10 cellular contexts compared by ENCODE assay signal in genomic region chr11:67024410-67024809, GRCh38.
A peak's percentile ranks its signal among the peaks of the same experiment; 100 is the strongest.
DNase-seq lines count a peak whose midpoint lies in the region; ATAC-seq and TF ChIP-seq lines count a peak whose summit lies in the region.
"Had no signal": no experiment of that assay in that cellular context is flagged by ENCODE, and none has a peak within 500 bp of the region (broad histone marks: within the 10 kb centered on the region; RNA-seq: fewer than 3 reads in every experiment).

No MANE protein-coding gene starts in this region.

- H3K27ac ChIP-seq in coronary artery, result peak overlapping the region in 1 of 2 donors; percentile 71

- H3K4me3 Mint-ChIP-seq in stimulated activated naive B cell treated with anti-CD40 and anti-IgM and Interleukin-4, amounts not matched to agents 10 μg/mL and 1 μg/mL and 100 μg/mL, for 72 hours, result peak overlapping the region in 1 of 2 donors; percentile 35

- H3K9me3 Mint-ChIP-seq in stimulated activated naive B cell treated with anti-CD40 and anti-IgM and Interleukin-4, amounts not matched to agents 10 μg/mL and 1 μg/mL and 100 μg/mL, for 72 hours, result no peaks in the 10 kb centered on the region

- ATAC-seq in stimulated activated naive B cell treated with anti-CD40 and anti-IgM and Interleukin-4, amounts not matched to agents 10 μg/mL and 1 μg/mL and 100 μg/mL, for 72 hours (replicated peaks), result peak; percentile 31 to 57
- no peak for ATAC-seq in GM19397 (IDR thresholded peaks at IDR 0.05; ENCODE audit: unreplicated experiment)
- ATAC-seq in HG02938 (IDR thresholded peaks at IDR 0.05; ENCODE audit: unreplicated experiment), result no peak

- DNase-seq in MV-4-11 (lab: John Stamatoyannopoulos, UW) (peak; percentile 51), coronary artery (ENCODE audit: low spot score) (no peak), HuH-7.5 (ENCODE audit: low spot score) (no peak), DMS 273 treated with DMSO at 0.1 percent for 48 hours (lab: John Stamatoyannopoulos, UW) (no peak)
- DNase-seq in activated CD4-positive, alpha-beta T cell treated with anti-CD3 and anti-CD28 coated beads, Interleukin-2, amount 50 U/mL, for 48 hours, result peak; percentile 59 to 64
- peak; percentile 21 for DNase-seq in stimulated activated naive B cell treated with anti-CD40 and anti-IgM and Interleukin-4, amounts not matched to agents 10 μg/mL and 1 μg/mL and 100 μg/mL, for 72 hours
- DNase-seq: foreskin fibroblast, occipital lobe had no signal

- H3K36me3 Mint-ChIP-seq in stimulated activated naive B cell treated with anti-CD40 and anti-IgM and Interleukin-4, amounts not matched to agents 10 μg/mL and 1 μg/mL and 100 μg/mL, for 72 hours, result no peaks in the 10 kb centered on the region

- no peak overlapping the region for H3K27ac Mint-ChIP-seq in stimulated activated naive B cell treated with anti-CD40 and anti-IgM and Interleukin-4, amounts not matched to agents 10 μg/mL and 1 μg/mL and 100 μg/mL, for 72 hours

- peak overlapping the region; percentile 78 for H3K4me3 ChIP-seq in coronary artery

- TF ChIP-seq CTCF in coronary artery (IDR thresholded peaks at IDR 0.05), result no peak

- peaks cover 26% of the 10 kb centered on the region in 2 donors for H3K4me1 Mint-ChIP-seq in stimulated activated naive B cell treated with anti-CD40 and anti-IgM and Interleukin-4, amounts not matched to agents 10 μg/mL and 1 μg/mL and 100 μg/mL, for 72 hours

- peaks cover 66 to 84% of the 10 kb centered on the region in 2 donors for H3K27me3 Mint-ChIP-seq in stimulated activated naive B cell treated with anti-CD40 and anti-IgM and Interleukin-4, amounts not matched to agents 10 μg/mL and 1 μg/mL and 100 μg/mL, for 72 hours

Comparison
In these comparisons a context has a peak if more than half of its experiments do, and no peak if none do; other contexts are left out.
1. DNase-seq: peak in MV-4-11 (single experiment), activated CD4-positive, alpha-beta T cell treated with anti-CD3 and anti-CD28 coated beads, Interleukin-2, amount 50 U/mL, for 48 hours (2 of 2) and stimulated activated naive B cell treated with anti-CD40 and anti-IgM and Interleukin-4, amounts not matched to agents 10 μg/mL and 1 μg/mL and 100 μg/mL, for 72 hours (single experiment); none in coronary artery (single experiment), HuH-7.5 (single experiment) and DMS 273 treated with DMSO at 0.1 percent for 48 hours (single experiment).
2. ATAC-seq: peak in stimulated activated naive B cell treated with anti-CD40 and anti-IgM and Interleukin-4, amounts not matched to agents 10 μg/mL and 1 μg/mL and 100 μg/mL, for 72 hours (2 of 2); none in GM19397 (single experiment) and HG02938 (single experiment).